1 cellular context compared by ENCODE assay signal in the genomic region with DNA sequence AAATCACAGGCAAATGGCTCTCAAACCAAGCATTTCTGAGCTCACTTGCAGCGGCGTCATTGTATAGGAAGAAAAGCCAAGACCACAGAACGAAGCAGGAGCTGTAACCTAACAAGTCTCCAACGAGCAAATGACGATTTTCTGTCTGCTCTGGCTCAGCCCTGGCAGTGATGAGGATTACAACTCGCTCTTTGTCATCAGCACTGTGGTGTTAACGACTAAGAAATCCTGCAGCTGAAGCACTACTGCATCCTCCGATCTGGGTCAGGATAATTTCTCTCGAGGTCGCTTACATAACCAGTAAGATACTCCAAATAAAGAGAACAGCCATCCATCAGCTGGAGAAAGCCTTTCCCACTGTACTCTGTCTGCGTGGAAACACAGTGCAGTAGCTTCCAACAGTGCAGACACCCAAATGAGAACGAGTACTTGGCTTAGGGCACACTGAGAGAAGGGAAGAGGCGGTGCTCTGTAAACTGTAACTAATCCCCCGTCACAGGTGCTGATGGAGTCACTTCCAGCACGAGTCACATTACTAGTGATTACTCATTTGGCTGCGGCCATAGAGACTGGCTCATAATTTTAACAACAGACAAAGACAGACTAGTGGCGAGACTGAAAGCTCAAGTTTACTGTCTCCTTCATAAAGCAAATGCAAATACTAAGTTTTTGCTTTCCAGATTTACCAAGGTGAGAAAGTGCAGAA.
TF ChIP-seq lines count a peak whose summit lies in the region.

No MANE protein-coding gene starts in this region.

TF ChIP-seq in HEK293, 187 proteins besides CTCF, POLR2A, EP300 and RAD21 (continued from another document and continues in another):
- TF ChIP-seq, protein P1, sequence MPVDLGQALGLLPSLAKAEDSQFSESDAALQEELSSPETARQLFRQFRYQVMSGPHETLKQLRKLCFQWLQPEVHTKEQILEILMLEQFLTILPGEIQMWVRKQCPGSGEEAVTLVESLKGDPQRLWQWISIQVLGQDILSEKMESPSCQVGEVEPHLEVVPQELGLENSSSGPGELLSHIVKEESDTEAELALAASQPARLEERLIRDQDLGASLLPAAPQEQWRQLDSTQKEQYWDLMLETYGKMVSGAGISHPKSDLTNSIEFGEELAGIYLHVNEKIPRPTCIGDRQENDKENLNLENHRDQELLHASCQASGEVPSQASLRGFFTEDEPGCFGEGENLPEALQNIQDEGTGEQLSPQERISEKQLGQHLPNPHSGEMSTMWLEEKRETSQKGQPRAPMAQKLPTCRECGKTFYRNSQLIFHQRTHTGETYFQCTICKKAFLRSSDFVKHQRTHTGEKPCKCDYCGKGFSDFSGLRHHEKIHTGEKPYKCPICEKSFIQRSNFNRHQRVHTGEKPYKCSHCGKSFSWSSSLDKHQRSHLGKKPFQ (tag by site-specific recombination; IDR thresholded peaks at IDR 0.05), result peak; percentile 53; the same call in 1 of the 2 replicates
- TF ChIP-seq ZNF354C (tag by site-specific recombination; IDR thresholded peaks at IDR 0.05; ENCODE audit: borderline replicate concordance, low read depth) (no peak), ZNF2 (tag by site-specific recombination; IDR thresholded peaks at IDR 0.05) (peak; percentile 95), ZNF639 (tag by site-specific recombination; IDR thresholded peaks at IDR 0.05) (peak; percentile 74; the same call in 1 of the 2 replicates), ZEB2 (tag by site-specific recombination; IDR thresholded peaks at IDR 0.05) (peak; percentile 99), ZNF311 (tag by site-specific recombination; IDR thresholded peaks at IDR 0.05; ENCODE audit: borderline replicate concordance) (no peak), ZNF544 (tag by site-specific recombination; IDR thresholded peaks at IDR 0.05) (no peak), ZBTB21 (tag by site-specific recombination; IDR thresholded peaks at IDR 0.05) (peak; percentile 85), ZNF645 (tag by site-specific recombination; IDR thresholded peaks at IDR 0.05) (no peak), RBAK (tag by site-specific recombination; IDR thresholded peaks at IDR 0.05) (no peak), ZNF501 (tag by site-specific recombination; IDR thresholded peaks at IDR 0.05) (peak; percentile 86), ZNF449 (tag by site-specific recombination; IDR thresholded peaks at IDR 0.05) (peak; percentile 50; the same call in 1 of the 2 replicates), ZNF146 (tag by site-specific recombination; IDR thresholded peaks at IDR 0.05) (no peak), ZNF558 (tag by site-specific recombination; IDR thresholded peaks at IDR 0.05) (no peak; the same call in none of the 2 replicates), FEZF1 (tag by site-specific recombination; IDR thresholded peaks at IDR 0.05) (peak; percentile 97), ZNF19 (tag by site-specific recombination; IDR thresholded peaks at IDR 0.05; ENCODE audit: low read depth) (no peak), ZFHX2 (tag by site-specific recombination; conservative IDR thresholded peaks at IDR 0.05) (no peak), IKZF3 (tag by site-specific recombination; IDR thresholded peaks at IDR 0.05) (peak; percentile 86), ZNF202 (tag by site-specific recombination; IDR thresholded peaks at IDR 0.05; ENCODE audit: borderline replicate concordance) (no peak), ZNF248 (tag by site-specific recombination; IDR thresholded peaks at IDR 0.05) (no peak), ZNF394 (tag by site-specific recombination; IDR thresholded peaks at IDR 0.05; ENCODE audit: borderline replicate concordance) (peak; percentile 92), ZNF169 (tag by site-specific recombination; IDR thresholded peaks at IDR 0.05) (no peak), MZF1 (tag by site-specific recombination; IDR thresholded peaks at IDR 0.05; ENCODE audit: borderline replicate concordance) (peak; percentile 97), TRIM28 (IDR thresholded peaks at IDR 0.05; ENCODE audit: borderline replicate concordance, low read length) (peak; percentile 99), ZNF239 (tag by site-specific recombination; IDR thresholded peaks at IDR 0.05) (no peak), PRDM1 (tag by site-specific recombination; IDR thresholded peaks at IDR 0.05) (peak; percentile 95), ZNF621 (tag by site-specific recombination; IDR thresholded peaks at IDR 0.05) (no peak), ZBTB48 (tag by site-specific recombination; IDR thresholded peaks at IDR 0.05) (peak; percentile 68), ZBTB7A (tag by site-specific recombination; IDR thresholded peaks at IDR 0.05; ENCODE audit: low read depth) (no peak), ZNF76 (tag by site-specific recombination; IDR thresholded peaks at IDR 0.05; ENCODE audit: borderline replicate concordance, low read depth) (0 out of 2 replicates have a peak, but pooled peaks have one; percentile 30), SCRT2 (tag by site-specific recombination; IDR thresholded peaks at IDR 0.05) (peak; percentile 97), ZNF350 (tag by site-specific recombination; IDR thresholded peaks at IDR 0.05) (no peak), ZNF121 (tag by site-specific recombination; IDR thresholded peaks at IDR 0.05) (no peak), YY2 (tag by site-specific recombination; IDR thresholded peaks at IDR 0.05) (no peak), ZNF571 (tag by site-specific recombination; IDR thresholded peaks at IDR 0.05) (no peak), ZNF555 (tag by site-specific recombination; conservative IDR thresholded peaks at IDR 0.05) (no peak), MEIS1 (CRISPR knock-in tag; IDR thresholded peaks at IDR 0.05; ENCODE audit: borderline replicate concordance) (no peak), ZNF132 (tag by site-specific recombination; IDR thresholded peaks at IDR 0.05; ENCODE audit: borderline replicate concordance) (no peak), SALL2 (tag by site-specific recombination; IDR thresholded peaks at IDR 0.05; ENCODE audit: borderline replicate concordance) (no peak)
- TF ChIP-seq, protein P2, sequence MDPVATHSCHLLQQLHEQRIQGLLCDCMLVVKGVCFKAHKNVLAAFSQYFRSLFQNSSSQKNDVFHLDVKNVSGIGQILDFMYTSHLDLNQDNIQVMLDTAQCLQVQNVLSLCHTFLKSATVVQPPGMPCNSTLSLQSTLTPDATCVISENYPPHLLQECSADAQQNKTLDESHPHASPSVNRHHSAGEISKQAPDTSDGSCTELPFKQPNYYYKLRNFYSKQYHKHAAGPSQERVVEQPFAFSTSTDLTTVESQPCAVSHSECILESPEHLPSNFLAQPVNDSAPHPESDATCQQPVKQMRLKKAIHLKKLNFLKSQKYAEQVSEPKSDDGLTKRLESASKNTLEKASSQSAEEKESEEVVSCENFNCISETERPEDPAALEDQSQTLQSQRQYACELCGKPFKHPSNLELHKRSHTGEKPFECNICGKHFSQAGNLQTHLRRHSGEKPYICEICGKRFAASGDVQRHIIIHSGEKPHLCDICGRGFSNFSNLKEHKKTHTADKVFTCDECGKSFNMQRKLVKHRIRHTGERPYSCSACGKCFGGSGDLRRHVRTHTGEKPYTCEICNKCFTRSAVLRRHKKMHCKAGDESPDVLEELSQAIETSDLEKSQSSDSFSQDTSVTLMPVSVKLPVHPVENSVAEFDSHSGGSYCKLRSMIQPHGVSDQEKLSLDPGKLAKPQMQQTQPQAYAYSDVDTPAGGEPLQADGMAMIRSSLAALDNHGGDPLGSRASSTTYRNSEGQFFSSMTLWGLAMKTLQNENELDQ (tag by site-specific recombination; IDR thresholded peaks at IDR 0.05; ENCODE audit: low read depth), result no peak
- TF ChIP-seq, protein P3, sequence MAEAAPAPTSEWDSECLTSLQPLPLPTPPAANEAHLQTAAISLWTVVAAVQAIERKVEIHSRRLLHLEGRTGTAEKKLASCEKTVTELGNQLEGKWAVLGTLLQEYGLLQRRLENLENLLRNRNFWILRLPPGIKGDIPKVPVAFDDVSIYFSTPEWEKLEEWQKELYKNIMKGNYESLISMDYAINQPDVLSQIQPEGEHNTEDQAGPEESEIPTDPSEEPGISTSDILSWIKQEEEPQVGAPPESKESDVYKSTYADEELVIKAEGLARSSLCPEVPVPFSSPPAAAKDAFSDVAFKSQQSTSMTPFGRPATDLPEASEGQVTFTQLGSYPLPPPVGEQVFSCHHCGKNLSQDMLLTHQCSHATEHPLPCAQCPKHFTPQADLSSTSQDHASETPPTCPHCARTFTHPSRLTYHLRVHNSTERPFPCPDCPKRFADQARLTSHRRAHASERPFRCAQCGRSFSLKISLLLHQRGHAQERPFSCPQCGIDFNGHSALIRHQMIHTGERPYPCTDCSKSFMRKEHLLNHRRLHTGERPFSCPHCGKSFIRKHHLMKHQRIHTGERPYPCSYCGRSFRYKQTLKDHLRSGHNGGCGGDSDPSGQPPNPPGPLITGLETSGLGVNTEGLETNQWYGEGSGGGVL (tag by site-specific recombination; IDR thresholded peaks at IDR 0.05), result no peak
- TF ChIP-seq, protein P4, sequence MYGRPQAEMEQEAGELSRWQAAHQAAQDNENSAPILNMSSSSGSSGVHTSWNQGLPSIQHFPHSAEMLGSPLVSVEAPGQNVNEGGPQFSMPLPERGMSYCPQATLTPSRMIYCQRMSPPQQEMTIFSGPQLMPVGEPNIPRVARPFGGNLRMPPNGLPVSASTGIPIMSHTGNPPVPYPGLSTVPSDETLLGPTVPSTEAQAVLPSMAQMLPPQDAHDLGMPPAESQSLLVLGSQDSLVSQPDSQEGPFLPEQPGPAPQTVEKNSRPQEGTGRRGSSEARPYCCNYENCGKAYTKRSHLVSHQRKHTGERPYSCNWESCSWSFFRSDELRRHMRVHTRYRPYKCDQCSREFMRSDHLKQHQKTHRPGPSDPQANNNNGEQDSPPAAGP (tag by site-specific recombination; IDR thresholded peaks at IDR 0.05), result peak; percentile 74
- TF ChIP-seq, protein P5, sequence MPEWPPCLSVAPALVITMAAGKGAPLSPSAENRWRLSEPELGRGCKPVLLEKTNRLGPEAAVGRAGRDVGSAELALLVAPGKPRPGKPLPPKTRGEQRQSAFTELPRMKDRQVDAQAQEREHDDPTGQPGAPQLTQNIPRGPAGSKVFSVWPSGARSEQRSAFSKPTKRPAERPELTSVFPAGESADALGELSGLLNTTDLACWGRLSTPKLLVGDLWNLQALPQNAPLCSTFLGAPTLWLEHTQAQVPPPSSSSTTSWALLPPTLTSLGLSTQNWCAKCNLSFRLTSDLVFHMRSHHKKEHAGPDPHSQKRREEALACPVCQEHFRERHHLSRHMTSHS (tag by site-specific recombination; IDR thresholded peaks at IDR 0.05), result no peak
- TF ChIP-seq, protein P6, sequence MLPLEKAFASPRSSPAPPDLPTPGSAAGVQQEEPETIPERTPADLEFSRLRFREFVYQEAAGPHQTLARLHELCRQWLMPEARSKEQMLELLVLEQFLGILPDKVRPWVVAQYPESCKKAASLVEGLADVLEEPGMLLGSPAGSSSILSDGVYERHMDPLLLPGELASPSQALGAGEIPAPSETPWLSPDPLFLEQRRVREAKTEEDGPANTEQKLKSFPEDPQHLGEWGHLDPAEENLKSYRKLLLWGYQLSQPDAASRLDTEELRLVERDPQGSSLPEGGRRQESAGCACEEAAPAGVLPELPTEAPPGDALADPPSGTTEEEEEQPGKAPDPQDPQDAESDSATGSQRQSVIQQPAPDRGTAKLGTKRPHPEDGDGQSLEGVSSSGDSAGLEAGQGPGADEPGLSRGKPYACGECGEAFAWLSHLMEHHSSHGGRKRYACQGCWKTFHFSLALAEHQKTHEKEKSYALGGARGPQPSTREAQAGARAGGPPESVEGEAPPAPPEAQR (tag by site-specific recombination; IDR thresholded peaks at IDR 0.05), result no peak
- TF ChIP-seq, protein P7, sequence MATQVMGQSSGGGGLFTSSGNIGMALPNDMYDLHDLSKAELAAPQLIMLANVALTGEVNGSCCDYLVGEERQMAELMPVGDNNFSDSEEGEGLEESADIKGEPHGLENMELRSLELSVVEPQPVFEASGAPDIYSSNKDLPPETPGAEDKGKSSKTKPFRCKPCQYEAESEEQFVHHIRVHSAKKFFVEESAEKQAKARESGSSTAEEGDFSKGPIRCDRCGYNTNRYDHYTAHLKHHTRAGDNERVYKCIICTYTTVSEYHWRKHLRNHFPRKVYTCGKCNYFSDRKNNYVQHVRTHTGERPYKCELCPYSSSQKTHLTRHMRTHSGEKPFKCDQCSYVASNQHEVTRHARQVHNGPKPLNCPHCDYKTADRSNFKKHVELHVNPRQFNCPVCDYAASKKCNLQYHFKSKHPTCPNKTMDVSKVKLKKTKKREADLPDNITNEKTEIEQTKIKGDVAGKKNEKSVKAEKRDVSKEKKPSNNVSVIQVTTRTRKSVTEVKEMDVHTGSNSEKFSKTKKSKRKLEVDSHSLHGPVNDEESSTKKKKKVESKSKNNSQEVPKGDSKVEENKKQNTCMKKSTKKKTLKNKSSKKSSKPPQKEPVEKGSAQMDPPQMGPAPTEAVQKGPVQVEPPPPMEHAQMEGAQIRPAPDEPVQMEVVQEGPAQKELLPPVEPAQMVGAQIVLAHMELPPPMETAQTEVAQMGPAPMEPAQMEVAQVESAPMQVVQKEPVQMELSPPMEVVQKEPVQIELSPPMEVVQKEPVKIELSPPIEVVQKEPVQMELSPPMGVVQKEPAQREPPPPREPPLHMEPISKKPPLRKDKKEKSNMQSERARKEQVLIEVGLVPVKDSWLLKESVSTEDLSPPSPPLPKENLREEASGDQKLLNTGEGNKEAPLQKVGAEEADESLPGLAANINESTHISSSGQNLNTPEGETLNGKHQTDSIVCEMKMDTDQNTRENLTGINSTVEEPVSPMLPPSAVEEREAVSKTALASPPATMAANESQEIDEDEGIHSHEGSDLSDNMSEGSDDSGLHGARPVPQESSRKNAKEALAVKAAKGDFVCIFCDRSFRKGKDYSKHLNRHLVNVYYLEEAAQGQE (tag by site-specific recombination; IDR thresholded peaks at IDR 0.05), result no peak
